27 cellular contexts compared by ENCODE assay signal in the genomic region with DNA sequence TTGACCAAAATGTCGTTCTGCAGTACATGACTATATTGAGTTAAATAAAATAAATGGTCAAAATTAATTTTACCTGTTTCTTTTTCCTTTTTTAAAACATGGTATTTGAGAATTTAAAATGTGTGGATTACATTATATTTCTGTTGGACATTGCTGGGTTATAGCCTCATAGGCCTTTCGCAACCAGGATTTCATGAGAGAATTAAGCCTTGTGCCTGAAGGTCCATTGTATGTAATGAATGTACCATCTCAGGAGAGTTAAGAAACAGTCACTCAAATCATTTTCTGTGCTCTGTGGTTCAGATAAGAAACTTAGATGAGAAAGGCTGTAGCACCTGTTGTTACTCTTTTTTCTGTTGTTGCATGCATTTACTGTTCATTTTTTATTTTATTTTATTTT.
"Had no signal": no experiment of that assay in that cellular context is flagged by ENCODE, and none has a peak within 500 bp of the region (broad histone marks: within the 10 kb centered on the region; RNA-seq: fewer than 3 reads in every experiment).

No MANE protein-coding gene starts in this region.

- H3K4me2 ChIP-seq: neural progenitor cell had no signal

- H3K27me3 ChIP-seq: colonic mucosa, neural progenitor cell, right atrium auricular region, vagina had no signal

- H3K27ac ChIP-seq: colonic mucosa, neural progenitor cell, parathyroid adenoma, psoas muscle, right atrium auricular region, vagina, WERI-Rb-1 had no signal

- H3K4me1 ChIP-seq: colonic mucosa, parathyroid adenoma had no signal

- H3K36me3 ChIP-seq: colonic mucosa, neural progenitor cell, right atrium auricular region, vagina, WERI-Rb-1 had no signal

- H3K9ac ChIP-seq: neural progenitor cell, parathyroid adenoma had no signal

- H3K4me3 ChIP-seq: colonic mucosa, neural progenitor cell, psoas muscle, right atrium auricular region, vagina had no signal

- ATAC-seq: activated CD4-positive, CD25-positive, alpha-beta regulatory T cell treated with anti-CD3 and anti-CD28 coated beads, Interleukin-2, amount 50 U/mL, for 24 hours; activated naive CD8-positive, alpha-beta T cell treated with anti-CD3 and anti-CD28 coated beads, Interleukin-2, amount 50 U/mL, for 24 hours; activated T-cell treated with anti-CD3 and anti-CD28 coated beads, Interleukin-2, amount 50 U/mL, for 4 hours; activated T-helper 17 cell treated with anti-CD3 and anti-CD28 coated beads, Interleukin-2, amount 50 U/mL, for 72 hours; natural killer cell; psoas muscle; stimulated activated effector memory CD8-positive, alpha-beta T cell treated with anti-CD3 and anti-CD28 coated beads, Interleukin-12 subunit alpha, Interleukin-12 subunit beta, amount 100 ng/mL, for 72 hours; T-helper 17 cell had no signal

- FAIRE-seq: bronchial epithelial cell, kidney had no signal

- H2AFZ ChIP-seq: neural progenitor cell, parathyroid adenoma had no signal

- H3K79me2 ChIP-seq: parathyroid adenoma had no signal

- DNase-seq: activated CD4-positive, alpha-beta memory T cell treated with anti-CD3 and anti-CD28 coated beads, Interleukin-2, amount 10 ng/mL, durations not matched to agents 7 days and 5 days; activated CD4-positive, alpha-beta T cell treated with anti-CD3 and anti-CD28 coated beads, Interleukin-2, amount 10 ng/mL, durations not matched to agents 24 days and 14 days; activated naive CD8-positive, alpha-beta T cell treated with anti-CD3 and anti-CD28 coated beads, Interleukin-2, amount 50 U/mL, for 24 hours; activated T-cell treated with anti-CD3 and anti-CD28 coated beads, Interleukin-2, amount 50 U/mL, for 4 hours; anterior cingulate cortex; colonic mucosa; effector memory CD4-positive, alpha-beta T cell; erythroblast; hippocampal formation; kidney; natural killer cell; occipital lobe; psoas muscle; stimulated activated CD4-positive, alpha-beta T cell treated with anti-CD3 and anti-CD28 coated beads, Interleukin-4, amount 100 ng/mL, for 1 hour; substantia nigra; SW 1271; T-helper 17 cell; T1000; WERI-Rb-1 had no signal

- H3K9me3 ChIP-seq: colonic mucosa, psoas muscle, right atrium auricular region, vagina had no signal
